Comparison of ENCODE assay signal across 16 cellular contexts in the genomic region with DNA sequence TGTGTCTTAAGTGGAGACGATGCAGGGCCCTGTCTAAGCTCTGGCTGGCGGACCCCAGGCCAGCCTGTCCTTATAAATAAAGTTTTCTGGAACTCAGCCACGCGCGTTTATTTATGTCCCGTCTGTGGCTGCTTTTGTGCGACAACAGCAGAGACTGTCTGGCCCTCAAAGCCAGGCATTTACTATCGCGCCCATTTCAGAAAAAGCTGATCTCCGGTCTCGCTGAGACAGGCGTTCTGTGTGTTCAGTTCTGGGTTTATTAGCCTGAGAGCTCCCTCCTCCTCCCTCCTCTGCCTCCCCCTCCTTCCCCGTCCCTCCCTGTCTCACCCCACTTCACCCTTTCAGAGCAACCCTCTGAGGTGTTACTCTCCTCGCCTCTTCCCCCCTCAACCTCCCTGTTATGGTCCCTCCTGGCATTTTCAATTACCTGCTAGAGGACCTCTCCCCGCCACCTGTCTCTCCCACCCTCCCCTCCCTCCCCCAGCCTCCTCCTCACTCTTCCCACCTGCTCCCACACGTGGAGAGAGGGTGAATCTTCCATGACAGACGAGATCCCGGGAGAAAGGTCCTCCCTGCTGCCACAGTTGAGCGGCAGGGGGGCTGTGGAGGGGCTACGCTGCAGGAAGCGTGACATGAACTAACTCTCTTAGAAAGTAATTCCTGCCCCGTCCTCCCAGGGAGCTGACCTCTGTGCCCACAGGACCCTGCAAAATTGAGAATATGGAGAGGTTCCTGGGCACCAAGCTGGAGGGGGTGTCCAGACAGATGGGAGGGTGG. TPM values are rescaled to one million over a fixed set of nuclear protein-coding genes. Genes with fewer than 3 reads are reported as not detected.
DNase-seq lines count a peak whose midpoint lies in the region; ATAC-seq, FAIRE-seq and TF ChIP-seq lines count a peak whose summit lies in the region.
"Had no signal": no experiment of that assay in that cellular context is flagged by ENCODE, and none has a peak within 500 bp of the region (broad histone marks: within the 10 kb centered on the region; RNA-seq: fewer than 3 reads in every experiment).

No MANE protein-coding gene starts in this region.

- H3K36me3 ChIP-seq in K562 (ENCODE audit: control insufficient read depth, insufficient read depth, low read length) (no peaks in the 10 kb centered on the region), transverse colon (peaks cover 0 to 6% (median 0%) of the 10 kb centered on the region in 4 donors)

- H3K79me2 ChIP-seq in K562 (ENCODE audit: control insufficient read depth, insufficient read depth, low read length), result no peaks in the 10 kb centered on the region

- no peak overlapping the region for H3K27ac ChIP-seq in K562 (ENCODE audit: extremely low read depth, low read depth, low read length)
- H3K27ac ChIP-seq in transverse colon, result peak overlapping the region in 3 of 4 donors; percentile 1 to 67 (median 4)
- H3K27ac ChIP-seq: gastrocnemius medialis, thyroid gland had no signal

- H3K4me3 ChIP-seq in K562 (no peak overlapping the region), transverse colon (no peak overlapping the region)
- H3K4me3 ChIP-seq: gastrocnemius medialis, thyroid gland had no signal

- TF ChIP-seq EP300 in K562 (IDR thresholded peaks at IDR 0.05; ENCODE audit: low read length), result no peak
- no peak for TF ChIP-seq EP300 in transverse colon (IDR thresholded peaks at IDR 0.05; ENCODE audit: low read depth)

- TF ChIP-seq POLR2A in K562 (conservative IDR thresholded peaks at IDR 0.05), result no peak
- TF ChIP-seq POLR2A in transverse colon (IDR thresholded peaks at IDR 0.05), result no peak

- WGBS in K562 (ENCODE audit: insufficient coverage, low coverage, missing lambda C conversion rate), result under 1% methylated on average over 20 of the region's 22 CpGs
- WGBS in transverse colon (ENCODE audit: low coverage in 1 of 2), 2 donors, result 61 to 66% methylated on average over 5 to 21 of the region's 22 CpGs

- intact Hi-C loops in K562 (cut with micrococcal nuclease), result no loop called here
- intact Hi-C loops in transverse colon (cut with DNase I; ENCODE audit: low total_unique reads), result no loop called here

- FAIRE-seq in K562 (lab: Jason Lieb, UNC), result no peak
- FAIRE-seq: G401.6 had no signal

- CTCF ChIA-PET in K562 (lab: Yijun Ruan, JAX; ENCODE audit: low intra/inter-chr PET ratio), result no interaction called here

- in situ Hi-C loops in K562 (cut with MboI), result no loop called here
- in situ Hi-C loops in transverse colon (cut with MboI; ENCODE audit: low pct_ligation_motif_present in 1 of 4, low pct_unique_long_range_greater_than_20kb in 1 of 4, low sequenced_read_pairs in 3 of 4), result no loop called here

- H2AFZ ChIP-seq in K562 (ENCODE audit: low read depth, low read length), result no peak overlapping the region

- no TSS peak for BruUV-seq in K562 (replicated peaks; lab: Mats Ljungman, UMichigan)

- H3K4me1 ChIP-seq in K562 (replicated peaks in 1 of 2; ENCODE audit: control insufficient read depth in 2 of 2, insufficient read depth in 2 of 2, low read length in 2 of 2) (peaks cover 0 to 10% of the 10 kb centered on the region in 2 experiments; a peak in 2 of 5 replicates), transverse colon (peaks cover 11 to 42% (median 25%) of the 10 kb centered on the region in 4 donors)

- peaks cover 78 to 94% of the 10 kb centered on the region in 2 experiments; a peak in 4 of 5 replicates for H3K27me3 ChIP-seq in K562 (ENCODE audit: control insufficient read depth in 2 of 2, insufficient read depth in 2 of 2, low read length in 2 of 2)
- H3K27me3 ChIP-seq in transverse colon, result no peaks in the 10 kb centered on the region
- H3K27me3 ChIP-seq: gastrocnemius medialis, thyroid gland had no signal

- no peaks in the 10 kb centered on the region for H3K9me3 ChIP-seq in K562 (replicated peaks; ENCODE audit: control insufficient read depth, insufficient read depth, low read depth, low read length)
- H3K9me3 ChIP-seq in transverse colon, result no peaks in the 10 kb centered on the region
- H3K9me3 ChIP-seq: gastrocnemius medialis, thyroid gland had no signal

- POLR2A ChIA-PET in K562 (lab: Yijun Ruan, JAX), result no interaction called here

- peaks cover 43% of the 10 kb centered on the region for H4K20me1 ChIP-seq in K562 (replicated peaks; ENCODE audit: control insufficient read depth, insufficient read depth, low read length)

- no peak for TF ChIP-seq RAD21 in K562 (CRISPR knock-in tag; conservative IDR thresholded peaks at IDR 0.05 in 1 of 2, IDR thresholded peaks at IDR 0.05 in 1 of 2)

- H3K9me1 ChIP-seq in K562 (ENCODE audit: control insufficient read depth, insufficient read depth, low read length), result no peaks in the 10 kb centered on the region

- DNase-seq in NCI-H1417 (lab: John Stamatoyannopoulos, UW), result peak; percentile 21 to 75 (median 30)
- no peak for DNase-seq in NCI-H1417 treated with DMSO at 0.1 percent for 48 hours (lab: John Stamatoyannopoulos, UW)
- DNase-seq in K562 (ENCODE audit: extremely low read depth in 1 of 4, low spot score in 3 of 4), result no peak
- peak; percentile 54 for DNase-seq in midbrain (lab: John Stamatoyannopoulos, UW)
- DNase-seq in transverse colon, result no peak
- no peak for DNase-seq in NAMALWA (ENCODE audit: low spot score)
- DNase-seq: activated naive CD4-positive, alpha-beta T cell treated with anti-CD3 and anti-CD28 coated beads, Interleukin-2, amount 10 ng/mL, durations not matched to agents 7 days and 5 days; CD4-positive, alpha-beta T cell; gastrocnemius medialis; islet precursor cell; MV-4-11; NCI-H446 treated with DMSO at 0.1 percent for 48 hours; thyroid gland had no signal

- TF ChIP-seq CTCF in K562 (IDR thresholded peaks at IDR 0.05 in 2 of 3, conservative IDR thresholded peaks at IDR 0.05 in 1 of 3; ENCODE audit: insufficient read depth in 2 of 3, low read depth in 1 of 3, low read length in 3 of 3) (no peak), transverse colon (IDR thresholded peaks at IDR 0.05) (no peak)

- H3K9ac ChIP-seq in K562 (ENCODE audit: insufficient read depth in 1 of 2, low read depth in 2 of 2, low read length in 2 of 2), result no peak overlapping the region

- ATAC-seq in K562, result no peak
- no peak for ATAC-seq in HG03432 (IDR thresholded peaks at IDR 0.05; ENCODE audit: unreplicated experiment)
- no peak for ATAC-seq in HG03354 (IDR thresholded peaks at IDR 0.05; ENCODE audit: poor library complexity, severe bottlenecking, unreplicated experiment)
- ATAC-seq: gastrocnemius medialis had no signal

- H3K4me2 ChIP-seq in K562 (ENCODE audit: insufficient read depth, low read length), result no peak overlapping the region

RNA-seq across cellular contexts. Expression of gene SPSB1, which starts 59.9 kb away (rescaled TPM):
- not detected in 2 replicates for total RNA-seq in K562 (2011; cell fraction: chromatin; rRNA removed; ENCODE audit: low replicate concordance)
- 0.33 TPM in 1 of 2 replicates, not detected in the other for total RNA-seq in K562 (2011; cell fraction: nucleolus; rRNA removed)
- not detected in 2 replicates for total RNA-seq in K562 (2011; cell fraction: nucleoplasm; rRNA removed)
- total RNA-seq in K562 (2014; rRNA removed) (0.08 TPM in 1 of 2 replicates, not detected in the other), K562 (2014; rRNA removed; fragmentation: Illumina TruSeq; extraction: Trizol) (not detected in 2 replicates), K562 (2015; rRNA removed; fragmentation: Illumina TruSeq; extraction: Trizol) (0.08 TPM in 1 of 2 replicates, not detected in the other), K562 (2021) (0.22 and 0.35 TPM in 2 replicates), transverse colon (10 to 100 TPM; 40.0 to 82.1 (median 52.6) TPM)
- polyA plus RNA-seq in K562 (2011; rRNA removed) (0.09 and 0.14 TPM in 2 replicates), K562 (2014; fragmentation: Illumina TruSeq; extraction: Trizol) (0.22 TPM in 1 of 2 replicates, not detected in the other), K562 (2014; fragmentation: Nextera tagmentation; extraction: Ambion mirVana) (under 1 TPM in 1 of 2 experiments, not detected in 1; 0.06 TPM), K562 (2014; rRNA removed) (0.65 TPM in 1 of 2 replicates, not detected in the other)
- 0.04 and 0.15 TPM in 2 replicates for polyA plus RNA-seq in K562 (2011; cell fraction: cytosol; rRNA removed)
- 0.17 TPM in 1 of 2 replicates, not detected in the other for polyA plus RNA-seq in K562 (2011; cell fraction: nucleus; rRNA removed)
- 0.09 and 0.10 TPM in 2 replicates for polyA plus RNA-seq in K562 (2012)
- 0.12 TPM in 1 of 2 replicates, not detected in the other for polyA minus RNA-seq in K562 (2011; rRNA and poly(A)+ RNA removed)
- 0.55 TPM in 1 of 2 replicates, not detected in the other for polyA minus RNA-seq in K562 (2011; cell fraction: cytosol; rRNA and poly(A)+ RNA removed)
- polyA minus RNA-seq in K562 (2011; cell fraction: nucleus; rRNA and poly(A)+ RNA removed), result 0.11 TPM in 1 of 2 replicates, not detected in the other

Comparison
In these comparisons a context has a peak if more than half of its experiments do, and no peak if none do; other contexts are left out.
1. DNase-seq: peak in NCI-H1417 (3 of 3) and midbrain (single experiment); none in NCI-H1417 treated with DMSO at 0.1 percent for 48 hours (single experiment), K562 (0 of 4), transverse colon (single experiment) and NAMALWA (single experiment).
2. RNA of gene SPSB1, which starts 59.9 kb away (total RNA-seq): 40.0 to 82.1 TPM in transverse colon; 0.08 to 0.35 TPM in K562; every median in the first group is over 10 times any median in the second.